ENCODE assay signal across 1 cellular context in the genomic region with DNA sequence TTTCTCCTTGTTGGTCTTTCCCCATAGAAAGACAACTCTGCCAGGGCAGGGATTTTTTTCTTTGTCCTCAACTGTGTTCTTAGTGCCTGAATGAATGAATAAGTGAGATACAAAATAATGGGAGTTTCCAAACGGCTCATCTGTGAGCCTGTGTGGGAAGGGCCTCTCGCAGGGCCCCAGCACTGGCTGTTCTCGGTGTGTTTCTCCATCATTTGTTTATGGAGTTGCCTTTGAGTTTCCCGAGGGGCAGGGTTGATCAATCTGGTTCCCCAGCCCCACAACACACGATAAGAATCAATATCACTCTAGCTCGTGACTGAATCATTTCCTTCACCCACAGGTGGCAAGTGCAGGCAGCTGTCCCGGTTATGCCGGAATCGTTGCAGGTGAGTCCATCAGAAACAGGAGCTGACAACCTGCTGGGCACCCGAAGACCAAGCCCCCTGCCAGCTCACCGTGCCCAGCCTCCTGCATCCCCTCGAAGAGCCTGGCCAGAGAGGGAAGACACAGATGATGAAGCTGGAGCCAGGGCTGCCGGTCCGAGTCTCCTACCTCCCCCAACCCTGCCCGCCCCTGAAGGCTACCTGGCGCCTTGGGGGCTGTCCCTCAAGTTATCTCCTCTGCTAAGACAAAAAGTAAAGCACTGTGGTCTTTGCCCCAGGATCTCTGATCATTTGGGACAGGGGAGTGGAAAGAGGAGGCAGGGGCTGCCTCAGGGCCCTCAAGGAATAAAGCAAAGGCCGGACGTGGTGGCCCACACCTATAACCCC.
TF ChIP-seq lines count a peak whose summit lies in the region.

No MANE protein-coding gene starts in this region.

TF ChIP-seq in GM23338, 12 proteins besides CTCF, POLR2A, EP300 and RAD21:
- TF ChIP-seq, protein P1, sequence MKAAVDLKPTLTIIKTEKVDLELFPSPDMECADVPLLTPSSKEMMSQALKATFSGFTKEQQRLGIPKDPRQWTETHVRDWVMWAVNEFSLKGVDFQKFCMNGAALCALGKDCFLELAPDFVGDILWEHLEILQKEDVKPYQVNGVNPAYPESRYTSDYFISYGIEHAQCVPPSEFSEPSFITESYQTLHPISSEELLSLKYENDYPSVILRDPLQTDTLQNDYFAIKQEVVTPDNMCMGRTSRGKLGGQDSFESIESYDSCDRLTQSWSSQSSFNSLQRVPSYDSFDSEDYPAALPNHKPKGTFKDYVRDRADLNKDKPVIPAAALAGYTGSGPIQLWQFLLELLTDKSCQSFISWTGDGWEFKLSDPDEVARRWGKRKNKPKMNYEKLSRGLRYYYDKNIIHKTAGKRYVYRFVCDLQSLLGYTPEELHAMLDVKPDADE (IDR thresholded peaks at IDR 0.05), result no peak
- TF ChIP-seq POLR2AphosphoS5 (IDR thresholded peaks at IDR 0.05; ENCODE audit: low read depth) (no peak), CREB1 (CRISPR knock-in tag; IDR thresholded peaks at IDR 0.05; ENCODE audit: low read depth) (no peak), ZNF114 (CRISPR knock-in tag; IDR thresholded peaks at IDR 0.05) (no peak), STAT1 (IDR thresholded peaks at IDR 0.05; ENCODE audit: unreplicated experiment) (no peak), REST (IDR thresholded peaks at IDR 0.05; ENCODE audit: unreplicated experiment) (no peak), ZNF462 (CRISPR knock-in tag; IDR thresholded peaks at IDR 0.05) (no peak), EZH2phosphoT487 (IDR thresholded peaks at IDR 0.05; ENCODE audit: unreplicated experiment) (no peak), ZNF331 (CRISPR knock-in tag; IDR thresholded peaks at IDR 0.05; ENCODE audit: low read depth) (no peak), EZH2 (IDR thresholded peaks at IDR 0.05; ENCODE audit: low read depth, unreplicated experiment) (no peak), NANOG (IDR thresholded peaks at IDR 0.05; ENCODE audit: borderline replicate concordance) (no peak), JUNB (IDR thresholded peaks at IDR 0.05; ENCODE audit: unreplicated experiment) (no peak)
